In genomic region chr1:101240041-101240430, GRCh38 we compare ENCODE assay signal across 10 cellular contexts. TPM values are rescaled to one million over a fixed set of nuclear protein-coding genes. Genes with fewer than 3 reads are reported as not detected.
DNase-seq lines count a peak whose midpoint lies in the region; ATAC-seq and TF ChIP-seq lines count a peak whose summit lies in the region.
"Had no signal": no experiment of that assay in that cellular context is flagged by ENCODE, and none has a peak within 500 bp of the region (broad histone marks: within the 10 kb centered on the region; RNA-seq: fewer than 3 reads in every experiment).

No MANE protein-coding gene starts in this region.

- peak overlapping the region; percentile 64 for H3K4me3 ChIP-seq in CD8-positive, alpha-beta memory T cell (ENCODE audit: low read length)
- H3K4me3 ChIP-seq in psoas muscle (peak overlapping the region; percentile 79), WERI-Rb-1 (ENCODE audit: low read depth, low read length) (no peak overlapping the region)

- H3K36me3 Mint-ChIP-seq in CD8-positive, alpha-beta memory T cell = peaks cover 27 to 89% (median 44%) of the 10 kb centered on the region in 3 donors
- H3K36me3 Mint-ChIP-seq in T-helper 17 cell (ENCODE audit: low read depth) (peaks cover 30% of the 10 kb centered on the region), endothelial cell (ENCODE audit: low read depth, unreplicated experiment) (peaks cover 51% of the 10 kb centered on the region)

- H3K4me1 Mint-ChIP-seq in CD8-positive, alpha-beta memory T cell = peaks cover 56 to 69% (median 67%) of the 10 kb centered on the region in 3 donors
- peaks cover 55% of the 10 kb centered on the region for H3K4me1 Mint-ChIP-seq in T-helper 17 cell
- peaks cover 64% of the 10 kb centered on the region for H3K4me1 Mint-ChIP-seq in endothelial cell (ENCODE audit: unreplicated experiment)

- peaks cover 0 to 3% (median 0%) of the 10 kb centered on the region in 5 donors for H3K9me3 Mint-ChIP-seq in CD8-positive, alpha-beta memory T cell
- no peaks in the 10 kb centered on the region for H3K9me3 Mint-ChIP-seq in endothelial cell (ENCODE audit: unreplicated experiment)
- H3K9me3 Mint-ChIP-seq: dendritic cell treated with granulocyte-macrophage colony-stimulating factor and Interleukin-4, amounts not matched to agents 40 ng/mL and 50 ng/mL, for 4 days had no signal

- H3K27ac ChIP-seq in CD8-positive, alpha-beta memory T cell (ENCODE audit: low read depth, low read length) = peak overlapping the region; percentile 71
- H3K27ac ChIP-seq in psoas muscle = peak overlapping the region; percentile 57
- H3K27ac ChIP-seq in WERI-Rb-1 = no peak overlapping the region

- peak overlapping the region; percentile 78 to 100 (median 98) for H3K27ac Mint-ChIP-seq in CD8-positive, alpha-beta memory T cell
- H3K27ac Mint-ChIP-seq in T-helper 17 cell (peak overlapping the region; percentile 100), endothelial cell (ENCODE audit: unreplicated experiment) (peak overlapping the region; percentile 87)

- peak in 2 of 5 donors; percentile 4 to 27 for DNase-seq in CD8-positive, alpha-beta memory T cell
- no peak for DNase-seq in T-helper 17 cell
- no peak for DNase-seq in endothelial cell (ENCODE audit: low spot score)
- DNase-seq in psoas muscle = peak in 1 of 2 donors; percentile 53
- no peak for DNase-seq in effector CD4-positive, alpha-beta T cell
- no peak for DNase-seq in WERI-Rb-1
- DNase-seq in DMS153 treated with DMSO at 0.1 percent for 48 hours (lab: John Stamatoyannopoulos, UW; ENCODE audit: unreplicated experiment) = no peak
- DNase-seq: mesendoderm, right lobe of liver had no signal

- TF ChIP-seq CTCF in endothelial cell (IDR thresholded peaks at IDR 0.05; ENCODE audit: unreplicated experiment) = no peak
- no peak for TF ChIP-seq CTCF in psoas muscle (IDR thresholded peaks at IDR 0.05)
- no peak for TF ChIP-seq CTCF in WERI-Rb-1 (IDR thresholded peaks at IDR 0.05; ENCODE audit: low read depth, low read length)

- POLR2A ChIA-PET in CD8-positive, alpha-beta memory T cell (lab: Charles Lee) = interaction anchor here (1.1 to 2.1 kb wide), 5 partner anchors 8 to 315 kb away, joined by 3 to 7 read pairs (median 6); no protein-coding TSS in a partner anchor

- H3K4me3 Mint-ChIP-seq in CD8-positive, alpha-beta memory T cell = peak overlapping the region; percentile 90 to 100 (median 99)
- H3K4me3 Mint-ChIP-seq in T-helper 17 cell = peak overlapping the region; percentile 100
- H3K4me3 Mint-ChIP-seq in endothelial cell (ENCODE audit: unreplicated experiment) = peak overlapping the region; percentile 100
- H3K4me3 Mint-ChIP-seq: dendritic cell treated with granulocyte-macrophage colony-stimulating factor and Interleukin-4, amounts not matched to agents 40 ng/mL and 50 ng/mL, for 4 days had no signal

- H3K27me3 ChIP-seq in CD8-positive, alpha-beta memory T cell (ENCODE audit: insufficient read depth, low read length, poor library complexity, severe bottlenecking) = no peaks in the 10 kb centered on the region
- H3K27me3 ChIP-seq in psoas muscle (ENCODE audit: insufficient read depth in 3 of 3, low read length in 2 of 3) = peaks cover 0 to 45% (median 4%) of the 10 kb centered on the region in 3 donors
- peaks cover 55% of the 10 kb centered on the region for H3K27me3 ChIP-seq in WERI-Rb-1 (ENCODE audit: insufficient read depth, low read depth, severe bottlenecking)
- H3K27me3 ChIP-seq: right lobe of liver had no signal

- no peaks in the 10 kb centered on the region for H3K9me3 ChIP-seq in CD8-positive, alpha-beta memory T cell (ENCODE audit: low read length)
- H3K9me3 ChIP-seq in T-helper 17 cell (ENCODE audit: control insufficient read depth, low read length, poor library complexity, severe bottlenecking) = no peaks in the 10 kb centered on the region
- H3K9me3 ChIP-seq in psoas muscle = no peaks in the 10 kb centered on the region
- H3K9me3 ChIP-seq in WERI-Rb-1 (ENCODE audit: severe bottlenecking) = no peaks in the 10 kb centered on the region
- H3K9me3 ChIP-seq: right lobe of liver had no signal

- ATAC-seq in T-helper 17 cell (no peak), psoas muscle (no peak)
- ATAC-seq: right lobe of liver had no signal

- CTCF ChIA-PET in CD8-positive, alpha-beta memory T cell (lab: Charles Lee) = interaction anchor here (0.8 to 12.6 kb wide), 19 partner anchors 8 to 344 kb away, joined by 3 to 214 read pairs (median 6); no protein-coding TSS in a partner anchor

- peaks cover 0 to 5% of the 10 kb centered on the region in 2 donors for H3K27me3 Mint-ChIP-seq in CD8-positive, alpha-beta memory T cell
- H3K27me3 Mint-ChIP-seq in T-helper 17 cell (no peaks in the 10 kb centered on the region), endothelial cell (ENCODE audit: unreplicated experiment) (peaks cover 24% of the 10 kb centered on the region)

- peaks cover 38% of the 10 kb centered on the region for H3K36me3 ChIP-seq in CD8-positive, alpha-beta memory T cell (ENCODE audit: insufficient read depth, low read length)
- H3K36me3 ChIP-seq in psoas muscle (ENCODE audit: insufficient read depth in 1 of 2, low read depth in 1 of 2) = peaks cover 0 to 5% of the 10 kb centered on the region in 2 donors
- no peaks in the 10 kb centered on the region for H3K36me3 ChIP-seq in WERI-Rb-1

- 55 to 64% (median 59%) methylated on average over 10 of the region's 10 CpGs for WGBS in psoas muscle, 3 donors

- intact Hi-C loops in psoas muscle (cut with DNase I) = loop anchor here in 1 of 2 donors (2.0 kb wide), 1 partner anchor 77 kb away; no protein-coding TSS in a partner anchor

- peaks cover 52% of the 10 kb centered on the region for H3K4me1 ChIP-seq in CD8-positive, alpha-beta memory T cell (ENCODE audit: insufficient read depth, low read length)
- H3K4me1 ChIP-seq in psoas muscle = peaks cover 6% of the 10 kb centered on the region
- H3K4me1 ChIP-seq: right lobe of liver had no signal

RNA-seq across cellular contexts. Expression of gene S1PR1, which starts 3.2 kb away (rescaled TPM):
- 100 to 1,000 TPM; 118 to 123 TPM for total RNA-seq in CD8-positive, alpha-beta memory T cell
- 203 TPM for polyA plus RNA-seq in CD8-positive, alpha-beta memory T cell
- total RNA-seq in T-helper 17 cell (100 to 1,000 TPM; 157 to 226 TPM), endothelial cell (ENCODE audit: unreplicated experiment) (79.1 TPM), psoas muscle (10 to 100 TPM; 22.3 to 35.7 (median 25.0) TPM)
- polyA plus RNA-seq in psoas muscle = 10 to 100 TPM; 21.9 to 26.6 (median 25.8) TPM
